Comparison of ENCODE assay signal across 12 cellular contexts in the genomic region with DNA sequence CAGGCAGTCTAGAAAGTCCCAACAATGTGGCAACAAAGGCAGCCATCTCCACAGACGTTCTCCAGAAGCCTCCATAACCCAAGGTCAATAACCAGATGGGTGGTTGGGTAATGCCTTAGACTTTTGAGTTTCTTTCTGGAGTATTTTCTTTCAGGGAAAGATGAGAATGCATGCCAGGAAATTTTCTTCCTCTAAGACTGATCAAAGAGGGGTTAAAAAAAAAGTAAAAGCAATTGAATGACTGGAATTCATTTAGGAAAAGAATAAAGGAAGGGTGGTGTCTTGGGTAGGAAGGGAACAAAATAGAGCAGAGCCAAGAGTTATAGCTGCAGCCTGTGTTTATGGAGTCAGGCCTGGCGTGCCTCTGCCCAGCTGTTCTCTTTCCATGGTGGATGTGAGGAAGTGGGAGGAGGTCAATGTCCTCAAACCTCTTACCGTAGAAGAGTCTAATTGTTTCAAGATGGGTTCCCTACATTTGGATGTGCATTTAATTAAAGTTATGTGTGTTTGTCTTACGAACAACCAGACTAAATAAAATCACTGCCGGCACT.
DNase-seq lines count a peak whose midpoint lies in the region; ATAC-seq, FAIRE-seq and TF ChIP-seq lines count a peak whose summit lies in the region.
"Had no signal": no experiment of that assay in that cellular context is flagged by ENCODE, and none has a peak within 500 bp of the region (broad histone marks: within the 10 kb centered on the region; RNA-seq: fewer than 3 reads in every experiment).

No MANE protein-coding gene starts in this region.

- FAIRE-seq in endothelial cell of umbilical vein (lab: Jason Lieb, UNC) = no peak
- FAIRE-seq: RCC 7860 had no signal

- peaks cover 3% of the 10 kb centered on the region for H4K20me1 ChIP-seq in endothelial cell of umbilical vein (replicated peaks; ENCODE audit: control insufficient read depth, extremely low read depth, insufficient read depth, low read length)

- intact Hi-C loops in endothelial cell of umbilical vein (cut with micrococcal nuclease) = no loop called here
- intact Hi-C loops in uterus (cut with DNase I; ENCODE audit: low total_unique reads) = no loop called here
- intact Hi-C loops in dorsolateral prefrontal cortex (cut with DNase I) = no loop called here

- no peak for ATAC-seq in left lobe of liver

- H3K79me2 ChIP-seq in endothelial cell of umbilical vein (ENCODE audit: control insufficient read depth, insufficient read depth, low read length) = peaks cover 92% of the 10 kb centered on the region

- H3K9ac ChIP-seq in endothelial cell of umbilical vein (replicated peaks; ENCODE audit: extremely low read depth, insufficient read depth, low read length) = no peak overlapping the region

- CTCF ChIA-PET in endothelial cell of umbilical vein (lab: Charles Lee) = no interaction called here

- H3K4me2 ChIP-seq in endothelial cell of umbilical vein (ENCODE audit: insufficient read depth, low read length) = no peak overlapping the region

- H3K4me3 ChIP-seq in endothelial cell of umbilical vein (replicated peaks in 1 of 3; ENCODE audit: insufficient read depth in 1 of 3, low read depth in 1 of 3, low read length in 3 of 3) (no peak overlapping the region), uterus (no peak overlapping the region), dorsolateral prefrontal cortex (no peak overlapping the region)
- H3K4me3 ChIP-seq: stomach had no signal

- DNase-seq in MV-4-11 (lab: John Stamatoyannopoulos, UW) (peak; percentile 10), endothelial cell of umbilical vein (ENCODE audit: low read depth, low spot score) (peak; percentile 77), mucosa of gallbladder (ENCODE audit: low spot score) (peak; percentile 47), uterus (peak; percentile 63 to 78), dorsolateral prefrontal cortex (no peak), left lobe of liver (ENCODE audit: low spot score) (no peak)
- no peak for DNase-seq in activated effector memory CD4-positive, alpha-beta T cell treated with anti-CD3 and anti-CD28 coated beads, Interleukin-2, amount 50 U/mL, for 16 hours
- DNase-seq: cerebellar nuclear complex, DND-41, NCI-H2171 treated with DMSO at 0.1 percent for 48 hours, stomach had no signal

- no peaks in the 10 kb centered on the region for H3K9me1 ChIP-seq in endothelial cell of umbilical vein (replicated peaks; ENCODE audit: control insufficient read depth, extremely low read depth, insufficient read depth, low read length)

- TF ChIP-seq POLR2A in endothelial cell of umbilical vein (IDR thresholded peaks at IDR 0.05; ENCODE audit: low read depth, low read length) (no peak), uterus (IDR thresholded peaks at IDR 0.05) (no peak)

- H3K4me1 ChIP-seq in endothelial cell of umbilical vein (ENCODE audit: control insufficient read depth, extremely low read depth, insufficient read depth, low read length) (peaks cover 6% of the 10 kb centered on the region), uterus (no peaks in the 10 kb centered on the region)

- H2AFZ ChIP-seq in endothelial cell of umbilical vein (ENCODE audit: low read depth, low read length) = no peak overlapping the region

- H3K9me3 ChIP-seq in endothelial cell of umbilical vein (replicated peaks; ENCODE audit: control insufficient read depth, insufficient read depth, low read length) (no peaks in the 10 kb centered on the region), uterus (no peaks in the 10 kb centered on the region)
- H3K9me3 ChIP-seq: stomach had no signal

- no peaks in the 10 kb centered on the region for H3K27me3 ChIP-seq in endothelial cell of umbilical vein (ENCODE audit: control insufficient read depth in 2 of 2, insufficient read depth in 2 of 2, low read length in 2 of 2)
- H3K27me3 ChIP-seq in uterus = no peaks in the 10 kb centered on the region
- no peaks in the 10 kb centered on the region for H3K27me3 ChIP-seq in dorsolateral prefrontal cortex
- H3K27me3 ChIP-seq: stomach had no signal

- BruUV-seq in endothelial cell of umbilical vein (replicated peaks; lab: Mats Ljungman, UMichigan) = no TSS peak

- dilution Hi-C loops in endothelial cell of umbilical vein (cut with MboI; ENCODE audit: extremely low pct_ligation_motif_present, low sequenced_read_pairs) = no loop called here

- POLR2A ChIA-PET in endothelial cell of umbilical vein (lab: Charles Lee) = no interaction called here

- TF ChIP-seq CTCF in endothelial cell of umbilical vein (IDR thresholded peaks at IDR 0.05; ENCODE audit: extremely low read depth in 1 of 2, insufficient read depth in 1 of 2, low read depth in 1 of 2, low read length in 2 of 2) (no peak), uterus (IDR thresholded peaks at IDR 0.05) (no peak), dorsolateral prefrontal cortex (IDR thresholded peaks at IDR 0.05 in 54 of 56, conservative IDR thresholded peaks at IDR 0.05 in 2 of 56; ENCODE audit: low read depth in 1 of 56, partially characterized antibody in 56 of 56) (no peak)

- peaks cover 39 to 40% of the 10 kb centered on the region in 2 experiments for H3K36me3 ChIP-seq in endothelial cell of umbilical vein (ENCODE audit: control insufficient read depth in 2 of 2, extremely low read depth in 1 of 2, insufficient read depth in 2 of 2, low read length in 2 of 2)
- H3K36me3 ChIP-seq in uterus = no peaks in the 10 kb centered on the region

- H3K27ac ChIP-seq in endothelial cell of umbilical vein (ENCODE audit: insufficient read depth, low read depth, low read length) (no peak overlapping the region), uterus (peak overlapping the region; percentile 62 to 66), dorsolateral prefrontal cortex (no peak overlapping the region)

TF ChIP-seq in endothelial cell of umbilical vein, 7 proteins besides CTCF, POLR2A, EP300 and RAD21:
- TF ChIP-seq POLR2AphosphoS5 (IDR thresholded peaks at IDR 0.05; ENCODE audit: insufficient read depth, low read depth, low read length) (peak; percentile 39), GATA2 (IDR thresholded peaks at IDR 0.05; ENCODE audit: insufficient read depth, insufficient read length, low read depth, low read length) (no peak)
TF ChIP-seq in endothelial cell of umbilical vein: peak in this region for 1.

Comparison
In these comparisons a context has a peak if more than half of its experiments do, and no peak if none do; other contexts are left out.
1. DNase-seq: peak in MV-4-11 (single experiment), endothelial cell of umbilical vein (single experiment), mucosa of gallbladder (single experiment) and uterus (2 of 2); none in activated effector memory CD4-positive, alpha-beta T cell treated with anti-CD3 and anti-CD28 coated beads, Interleukin-2, amount 50 U/mL, for 16 hours (single experiment), dorsolateral prefrontal cortex (0 of 10) and left lobe of liver (single experiment).
2. H3K27ac ChIP-seq: peak in uterus (2 of 2); none in endothelial cell of umbilical vein (single experiment) and dorsolateral prefrontal cortex (0 of 59).